16 cellular contexts compared by ENCODE assay signal in the genomic region with DNA sequence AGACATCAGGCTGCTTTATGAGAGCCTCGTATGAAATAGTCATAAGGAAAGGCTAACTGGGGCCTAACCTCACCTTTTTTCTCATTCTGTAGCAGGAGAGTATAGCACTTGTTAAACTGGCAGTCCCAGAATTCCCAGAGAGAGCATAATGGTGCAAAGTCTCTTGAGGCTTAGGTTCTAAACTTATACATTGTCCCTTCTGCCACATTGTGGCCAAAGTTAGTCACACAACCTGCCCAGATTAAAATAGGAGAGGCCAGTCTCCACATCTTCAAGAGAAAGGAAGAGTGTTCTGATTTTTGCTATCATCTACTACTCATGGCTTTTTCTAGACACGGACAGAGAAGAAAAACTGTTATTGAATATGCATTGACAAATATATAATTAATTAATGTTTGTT.
DNase-seq lines count a peak whose midpoint lies in the region; TF ChIP-seq lines count a peak whose summit lies in the region.
"Had no signal": no experiment of that assay in that cellular context is flagged by ENCODE, and none has a peak within 500 bp of the region (broad histone marks: within the 10 kb centered on the region; RNA-seq: fewer than 3 reads in every experiment).

No MANE protein-coding gene starts in this region.

- no peak overlapping the region for H3K4me2 ChIP-seq in MM.1S (ENCODE audit: low read depth, low read length)

- no peaks in the 10 kb centered on the region for H3K9me2 ChIP-seq in MM.1S (replicated peaks; ENCODE audit: insufficient read depth, low read length)

- H3K4me1 Mint-ChIP-seq in endodermal cell (no peaks in the 10 kb centered on the region), progenitor cell of endocrine pancreas (ENCODE audit: low read depth) (peaks cover 2% of the 10 kb centered on the region)

- H3K27me3 Mint-ChIP-seq in endodermal cell (ENCODE audit: insufficient read depth) (peaks cover 2% of the 10 kb centered on the region), progenitor cell of endocrine pancreas (no peaks in the 10 kb centered on the region)

- TF ChIP-seq CTCF in MM.1S (IDR thresholded peaks at IDR 0.05; ENCODE audit: low read length): 0 out of 2 replicates have a peak, but pooled peaks have one; percentile 9
- peak; percentile 72 for TF ChIP-seq CTCF in endodermal cell (conservative IDR thresholded peaks at IDR 0.05)
- TF ChIP-seq CTCF in progenitor cell of endocrine pancreas (IDR thresholded peaks at IDR 0.05; ENCODE audit: unreplicated experiment): peak; percentile 8

- H3K36me3 Mint-ChIP-seq in endodermal cell (ENCODE audit: low read depth) (no peaks in the 10 kb centered on the region), progenitor cell of endocrine pancreas (ENCODE audit: insufficient read depth) (no peaks in the 10 kb centered on the region)

- H3K27ac Mint-ChIP-seq in endodermal cell (no peak overlapping the region), progenitor cell of endocrine pancreas (no peak overlapping the region)

- H3K4me1 ChIP-seq in MM.1S (ENCODE audit: low read length) (no peaks in the 10 kb centered on the region), endodermal cell (ENCODE audit: control insufficient read depth, insufficient read depth, low read length) (no peaks in the 10 kb centered on the region)
- H3K4me1 ChIP-seq: Peyer's patch had no signal

- H3K4me3 ChIP-seq in MM.1S (ENCODE audit: low read length): no peak overlapping the region
- no peak overlapping the region for H3K4me3 ChIP-seq in endodermal cell (ENCODE audit: low read length)
- H3K4me3 ChIP-seq: BLaER1, Peyer's patch had no signal

- no peak overlapping the region for H2AFZ ChIP-seq in MM.1S (ENCODE audit: low read length)

- DNase-seq in DMS53 (lab: John Stamatoyannopoulos, UW) (peak; percentile 26), DMS53 treated with DMSO at 0.1 percent for 48 hours (lab: John Stamatoyannopoulos, UW; ENCODE audit: unreplicated experiment) (no peak), MM.1S (no peak), endodermal cell (peak; percentile 38), progenitor cell of endocrine pancreas (ENCODE audit: low spot score, unreplicated experiment) (no peak), NCI-H187 treated with DMSO at 0.1 percent for 48 hours (lab: John Stamatoyannopoulos, UW) (no peak), AML-193 (lab: John Stamatoyannopoulos, UW) (no peak), OCI-M1 (lab: John Stamatoyannopoulos, UW) (no peak)
- DNase-seq: 8988T, Karpas-422, MV-4-11, NCI-H1417, NCI-H2081, NCI-H82, Peyer's patch had no signal

- H3K79me2 ChIP-seq in MM.1S (ENCODE audit: low read length): no peaks in the 10 kb centered on the region

- no peaks in the 10 kb centered on the region for H3F3A ChIP-seq in MM.1S (ENCODE audit: insufficient read depth, low read length)

- H3K36me3 ChIP-seq in MM.1S (replicated peaks; ENCODE audit: insufficient read depth, low read length) (no peaks in the 10 kb centered on the region), endodermal cell (ENCODE audit: control insufficient read depth, insufficient read depth, low read length) (no peaks in the 10 kb centered on the region)
- H3K36me3 ChIP-seq: BLaER1, Peyer's patch had no signal

- H3K9me3 Mint-ChIP-seq in endodermal cell: peaks cover 6% of the 10 kb centered on the region
- no peaks in the 10 kb centered on the region for H3K9me3 Mint-ChIP-seq in progenitor cell of endocrine pancreas (ENCODE audit: low read depth)

- H3K9me3 ChIP-seq in MM.1S (replicated peaks; ENCODE audit: insufficient read depth, low read length) (no peaks in the 10 kb centered on the region), endodermal cell (ENCODE audit: control insufficient read depth, low read length) (no peaks in the 10 kb centered on the region)
- H3K9me3 ChIP-seq: BLaER1, Peyer's patch had no signal

- H4K20me1 ChIP-seq in MM.1S (ENCODE audit: insufficient read depth, low read length): no peaks in the 10 kb centered on the region
- H4K20me1 ChIP-seq: BLaER1 had no signal

- H3K27ac ChIP-seq in MM.1S (ENCODE audit: low read length) (no peak overlapping the region), endodermal cell (ENCODE audit: low read depth, low read length) (no peak overlapping the region)
- H3K27ac ChIP-seq: BLaER1, Peyer's patch had no signal

- WGBS in endodermal cell (ENCODE audit: insufficient coverage in 1 of 2, insufficient read length in 1 of 2), 2 experiments: 81 to 100% methylated on average over 1 of the region's 2 CpGs

- no peak overlapping the region for H3K9ac ChIP-seq in MM.1S (ENCODE audit: low read length)
- no peak overlapping the region for H3K9ac ChIP-seq in endodermal cell (ENCODE audit: extremely low read depth, low read length, poor library complexity, severe bottlenecking)
- H3K9ac ChIP-seq: BLaER1 had no signal

- no peaks in the 10 kb centered on the region for H3K27me3 ChIP-seq in MM.1S (replicated peaks; ENCODE audit: insufficient read depth, low read length)
- no peaks in the 10 kb centered on the region for H3K27me3 ChIP-seq in endodermal cell (ENCODE audit: control insufficient read depth, insufficient read depth, low read length, poor library complexity, severe bottlenecking)
- H3K27me3 ChIP-seq: BLaER1, Peyer's patch had no signal

- H3K4me3 Mint-ChIP-seq in endodermal cell (no peak overlapping the region), progenitor cell of endocrine pancreas (ENCODE audit: low read depth) (no peak overlapping the region)

Comparison
In these comparisons a context has a peak if more than half of its experiments do, and no peak if none do; other contexts are left out.
1. DNase-seq: peak in DMS53 (single experiment) and endodermal cell (single experiment); none in DMS53 treated with DMSO at 0.1 percent for 48 hours (single experiment), MM.1S (single experiment), progenitor cell of endocrine pancreas (single experiment), NCI-H187 treated with DMSO at 0.1 percent for 48 hours (single experiment), AML-193 (0 of 2) and OCI-M1 (single experiment).
2. CTCF ChIP-seq: peak in every context shown above with its lines; median percentile 72 in endodermal cell; 9 in MM.1S; 8 in progenitor cell of endocrine pancreas.